8 cellular contexts compared by ENCODE assay signal in the genomic region with DNA sequence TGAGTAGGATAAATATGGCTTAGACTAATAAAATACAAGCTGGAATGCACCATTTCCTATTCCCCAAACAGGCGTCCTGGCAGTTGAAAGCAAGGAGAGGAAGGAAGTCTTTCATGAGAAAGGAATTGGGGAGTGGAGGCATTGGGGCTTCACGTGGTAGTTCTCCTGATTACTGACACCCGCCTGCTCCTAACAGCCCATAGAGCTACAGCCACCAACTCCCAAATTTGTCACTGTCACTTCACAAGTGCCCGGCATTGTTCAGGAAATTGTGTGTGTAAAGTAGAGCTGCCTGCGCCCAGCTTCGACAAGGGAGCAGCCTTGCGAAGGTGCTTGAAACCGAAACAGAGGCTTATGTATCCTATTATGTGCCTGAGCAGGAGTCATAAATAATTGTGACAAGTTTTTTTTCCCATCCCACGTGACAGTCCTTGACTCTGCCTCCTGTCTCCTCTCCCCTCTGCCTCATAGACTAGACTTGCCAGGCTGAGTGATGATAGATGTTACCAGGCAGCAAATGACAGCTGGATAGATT.
DNase-seq lines count a peak whose midpoint lies in the region; TF ChIP-seq lines count a peak whose summit lies in the region.

No MANE protein-coding gene starts in this region.

- H3K4me3 ChIP-seq in choroid plexus epithelial cell (ENCODE audit: low read depth, low read length) (no peak overlapping the region), osteoblast (ENCODE audit: insufficient read depth, low read length) (peak overlapping the region; percentile 56), WERI-Rb-1 (ENCODE audit: low read depth, low read length) (no peak overlapping the region), colonic mucosa (no peak overlapping the region)

- DNase-seq in GM04504 (ENCODE audit: low read depth) = peak; percentile 13
- peak; percentile 97 for DNase-seq in NCI-H524 treated with DMSO at 0.1 percent for 48 hours (lab: John Stamatoyannopoulos, UW)
- peak; percentile 9 for DNase-seq in choroid plexus epithelial cell (ENCODE audit: low read depth)
- no peak for DNase-seq in osteoblast (ENCODE audit: insufficient read length, low spot score, missing footprints)
- no peak for DNase-seq in retina
- DNase-seq in WERI-Rb-1 = no peak
- DNase-seq in dedifferentiated amniotic fluid mesenchymal stem cell (ENCODE audit: extremely low spot score) = no peak
- DNase-seq in colonic mucosa = no peak

- TF ChIP-seq CTCF in choroid plexus epithelial cell (conservative IDR thresholded peaks at IDR 0.05; ENCODE audit: low read depth, low read length) (no peak), osteoblast (IDR thresholded peaks at IDR 0.05; ENCODE audit: extremely low read depth, low read depth, low read length) (no peak), WERI-Rb-1 (IDR thresholded peaks at IDR 0.05; ENCODE audit: low read depth, low read length) (no peak), colonic mucosa (IDR thresholded peaks at IDR 0.05) (no peak)

- H2AFZ ChIP-seq in osteoblast (ENCODE audit: low read length) = peak overlapping the region; percentile 78

- H3K36me3 ChIP-seq in osteoblast (ENCODE audit: insufficient read depth, low read length) (no peaks in the 10 kb centered on the region), WERI-Rb-1 (no peaks in the 10 kb centered on the region), colonic mucosa (no peaks in the 10 kb centered on the region)

- intact Hi-C loops in colonic mucosa (cut with DNase I) = no loop called here

- no peaks in the 10 kb centered on the region for H4K20me1 ChIP-seq in osteoblast (ENCODE audit: insufficient read depth, low read length)

- no peaks in the 10 kb centered on the region for H3K79me2 ChIP-seq in osteoblast (ENCODE audit: insufficient read depth, low read length)

- H3K4me2 ChIP-seq in osteoblast (ENCODE audit: insufficient read depth, low read length) = peak overlapping the region; percentile 66

- H3K27me3 ChIP-seq in osteoblast (ENCODE audit: insufficient read depth, low read length) (no peaks in the 10 kb centered on the region), WERI-Rb-1 (ENCODE audit: insufficient read depth, low read depth, severe bottlenecking) (peaks cover 75% of the 10 kb centered on the region), colonic mucosa (no peaks in the 10 kb centered on the region)

- H3K4me1 ChIP-seq in osteoblast (ENCODE audit: insufficient read depth, low read length) (peaks cover 14% of the 10 kb centered on the region), colonic mucosa (no peaks in the 10 kb centered on the region)

- no peak overlapping the region for H3K9ac ChIP-seq in colonic mucosa (ENCODE audit: low read depth in 2 of 2, low read length in 2 of 2)

- no peaks in the 10 kb centered on the region for H3K9me3 ChIP-seq in osteoblast (ENCODE audit: low read depth, low read length)
- no peaks in the 10 kb centered on the region for H3K9me3 ChIP-seq in WERI-Rb-1 (ENCODE audit: severe bottlenecking)
- no peaks in the 10 kb centered on the region for H3K9me3 ChIP-seq in colonic mucosa

- H3K27ac ChIP-seq in osteoblast (ENCODE audit: low read depth, low read length) (peak overlapping the region; percentile 79), WERI-Rb-1 (no peak overlapping the region), colonic mucosa (no peak overlapping the region)

Comparison
In these comparisons a context has a peak if more than half of its experiments do, and no peak if none do; other contexts are left out.
1. DNase-seq: peak in GM04504 (single experiment), NCI-H524 treated with DMSO at 0.1 percent for 48 hours (single experiment) and choroid plexus epithelial cell (single experiment); none in osteoblast (single experiment), retina (single experiment), WERI-Rb-1 (single experiment), dedifferentiated amniotic fluid mesenchymal stem cell (single experiment) and colonic mucosa (single experiment).